9 cellular contexts compared by ENCODE assay signal in genomic region chr19:5952193-5953033, GRCh38. TPM values are rescaled to one million over a fixed set of nuclear protein-coding genes. Genes with fewer than 3 reads are reported as not detected.
DNase-seq lines count a peak whose midpoint lies in the region; ATAC-seq and TF ChIP-seq lines count a peak whose summit lies in the region.
"Had no signal": no experiment of that assay in that cellular context is flagged by ENCODE, and none has a peak within 500 bp of the region (broad histone marks: within the 10 kb centered on the region; RNA-seq: fewer than 3 reads in every experiment).

No MANE protein-coding gene starts in this region.

- H3K4me1 ChIP-seq in esophagus squamous epithelium = peaks cover 58 to 93% (median 72%) of the 10 kb centered on the region in 3 donors

- H3K27me3 ChIP-seq in esophagus squamous epithelium = no peaks in the 10 kb centered on the region

- intact Hi-C loops in esophagus squamous epithelium (cut with DNase I) = no loop called here

- peaks cover 0 to 30% (median 0%) of the 10 kb centered on the region in 3 donors for H3K36me3 ChIP-seq in esophagus squamous epithelium

- peaks cover 85% of the 10 kb centered on the region for H3K4me1 Mint-ChIP-seq in activated CD8-positive, alpha-beta memory T cell treated with anti-CD3 and anti-CD28 coated beads, Interleukin-2, amount 10 ng/mL, durations not matched to agents 7 days and 5 days

- DNase-seq in activated CD8-positive, alpha-beta memory T cell treated with anti-CD3 and anti-CD28 coated beads, Interleukin-2, amount 10 ng/mL, durations not matched to agents 7 days and 5 days = no peak
- DNase-seq in activated CD8-positive, alpha-beta memory T cell treated with anti-CD3 and anti-CD28 coated beads for 24 hours = no peak
- DNase-seq in RPMI8226 = peak; percentile 43
- no peak for DNase-seq in esophagus squamous epithelium (lab: John Stamatoyannopoulos, UW)
- peak in 1 of 49 donors; percentile 76 for DNase-seq in substantia nigra (lab: John Stamatoyannopoulos, UW)
- DNase-seq in SHP77 treated with DMSO at 0.1 percent for 48 hours (lab: John Stamatoyannopoulos, UW) = no peak
- DNase-seq in NCI-H446 (lab: John Stamatoyannopoulos, UW) = no peak
- DNase-seq: KG1 had no signal

- no peaks in the 10 kb centered on the region for H3K9me3 ChIP-seq in esophagus squamous epithelium

- no peaks in the 10 kb centered on the region for H3K27me3 Mint-ChIP-seq in activated CD8-positive, alpha-beta memory T cell treated with anti-CD3 and anti-CD28 coated beads, Interleukin-2, amount 10 ng/mL, durations not matched to agents 7 days and 5 days

- H3K9me3 Mint-ChIP-seq in activated CD8-positive, alpha-beta memory T cell treated with anti-CD3 and anti-CD28 coated beads, Interleukin-2, amount 10 ng/mL, durations not matched to agents 7 days and 5 days (ENCODE audit: low read depth) = no peaks in the 10 kb centered on the region

- no peak for TF ChIP-seq CTCF in esophagus squamous epithelium (IDR thresholded peaks at IDR 0.05)

- CTCF ChIA-PET in activated CD8-positive, alpha-beta memory T cell treated with anti-CD3 and anti-CD28 coated beads, Interleukin-2, amount 10 ng/mL, durations not matched to agents 7 days and 5 days (lab: Charles Lee) = interaction anchor here (0.9 to 3.4 kb wide), 7 partner anchors 9 to 263 kb away, joined by 3 to 23 read pairs (median 3); partner anchors contain the start of gene RPL36

- 69 to 89% methylated on average over 14 to 16 of the region's 18 CpGs for WGBS in esophagus squamous epithelium, 2 donors

- H3K36me3 Mint-ChIP-seq in activated CD8-positive, alpha-beta memory T cell treated with anti-CD3 and anti-CD28 coated beads, Interleukin-2, amount 10 ng/mL, durations not matched to agents 7 days and 5 days = peaks cover 14% of the 10 kb centered on the region

- H3K4me3 ChIP-seq in esophagus squamous epithelium = no peak overlapping the region

- ATAC-seq in activated CD8-positive, alpha-beta memory T cell treated with anti-CD3 and anti-CD28 coated beads, Interleukin-2, amount 10 ng/mL, durations not matched to agents 7 days and 5 days = no peak
- no peak for ATAC-seq in HG03571 (IDR thresholded peaks at IDR 0.05; ENCODE audit: unreplicated experiment)

- no peak overlapping the region for H3K4me3 Mint-ChIP-seq in activated CD8-positive, alpha-beta memory T cell treated with anti-CD3 and anti-CD28 coated beads, Interleukin-2, amount 10 ng/mL, durations not matched to agents 7 days and 5 days

- peak overlapping the region; percentile 93 for H3K27ac Mint-ChIP-seq in activated CD8-positive, alpha-beta memory T cell treated with anti-CD3 and anti-CD28 coated beads, Interleukin-2, amount 10 ng/mL, durations not matched to agents 7 days and 5 days

- H3K27ac ChIP-seq in esophagus squamous epithelium (peak overlapping the region in 3 of 4 donors; percentile 21 to 65 (median 51)), substantia nigra (ENCODE audit: low read depth, low read length, poor library complexity, severe bottlenecking) (peak overlapping the region; percentile 42)

- no peak for TF ChIP-seq POLR2A in esophagus squamous epithelium (IDR thresholded peaks at IDR 0.05)

RNA-seq across cellular contexts. Expression of gene RANBP3, which starts 25.5 kb away (rescaled TPM):
- 100 to 1,000 TPM in 1 of 2 experiments, 10 to 100 TPM in 1; 97.8 to 108 TPM for total RNA-seq in activated CD8-positive, alpha-beta memory T cell treated with anti-CD3 and anti-CD28 coated beads, Interleukin-2, amount 10 ng/mL, durations not matched to agents 7 days and 5 days
- 10 to 100 TPM; 38.0 to 77.8 (median 39.6) TPM for total RNA-seq in esophagus squamous epithelium

RNA-seq across cellular contexts. Expression of gene CAPS, which starts 38.4 kb away (rescaled TPM):
- 10 to 100 TPM in 1 of 2 experiments, 1 to 10 TPM in 1; 7.3 to 11.7 TPM for total RNA-seq in activated CD8-positive, alpha-beta memory T cell treated with anti-CD3 and anti-CD28 coated beads, Interleukin-2, amount 10 ng/mL, durations not matched to agents 7 days and 5 days
- 10 to 100 TPM in 2 of 4 donors, 1 to 10 TPM in 2; 3.3 to 13.7 (median 7.3) TPM for total RNA-seq in esophagus squamous epithelium

RNA-seq across cellular contexts. Expression of gene VMAC, which starts 47.7 kb away (rescaled TPM):
- total RNA-seq in activated CD8-positive, alpha-beta memory T cell treated with anti-CD3 and anti-CD28 coated beads, Interleukin-2, amount 10 ng/mL, durations not matched to agents 7 days and 5 days = 1 to 10 TPM; 5.1 to 7.0 TPM
- total RNA-seq in esophagus squamous epithelium = 1 to 10 TPM; 3.1 to 8.6 (median 5.6) TPM

RNA-seq across cellular contexts. Expression of gene NDUFA11, which starts 48.8 kb away (rescaled TPM):
- total RNA-seq in activated CD8-positive, alpha-beta memory T cell treated with anti-CD3 and anti-CD28 coated beads, Interleukin-2, amount 10 ng/mL, durations not matched to agents 7 days and 5 days = 100 to 1,000 TPM; 214 to 217 TPM
- 100 to 1,000 TPM; 204 to 277 (median 234) TPM for total RNA-seq in esophagus squamous epithelium
